Comparison of ENCODE assay signal across 10 cellular contexts in the genomic region with DNA sequence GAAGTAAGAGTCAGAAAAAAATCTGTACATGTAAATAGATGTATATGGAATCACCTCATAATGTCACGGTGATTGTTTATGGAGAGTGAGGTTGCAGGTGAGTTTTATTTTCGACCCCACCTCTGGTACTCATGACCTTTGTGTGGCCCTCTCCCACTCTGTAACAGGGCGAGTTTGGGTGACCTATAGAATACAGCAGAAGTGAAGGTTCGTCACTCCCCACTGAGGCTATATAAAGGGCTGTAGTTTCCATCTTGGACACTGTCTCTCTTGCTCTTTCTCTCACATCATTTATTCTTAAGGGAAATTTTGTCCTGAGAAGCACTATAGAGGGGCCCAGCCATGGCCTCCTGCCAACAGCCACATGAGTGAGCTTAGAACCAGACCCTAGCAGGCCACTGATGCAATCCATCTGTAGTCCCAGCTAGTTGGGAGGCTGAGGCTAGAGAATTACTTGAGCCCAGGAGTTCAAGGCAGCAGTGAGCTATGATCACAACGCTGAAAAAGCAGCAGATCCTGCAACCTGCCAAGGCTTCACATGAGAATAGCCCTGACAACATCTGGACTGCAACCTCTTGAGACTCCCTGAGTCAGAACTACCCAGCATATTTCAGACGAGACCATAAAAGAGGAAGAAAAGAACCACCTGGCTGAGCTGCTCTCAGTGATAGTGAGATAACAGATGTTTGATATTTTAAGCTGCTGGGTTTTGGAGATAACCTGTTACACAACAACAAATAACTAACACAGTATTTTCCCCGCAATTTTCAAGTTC.
DNase-seq lines count a peak whose midpoint lies in the region; ATAC-seq and TF ChIP-seq lines count a peak whose summit lies in the region.
"Had no signal": no experiment of that assay in that cellular context is flagged by ENCODE, and none has a peak within 500 bp of the region (broad histone marks: within the 10 kb centered on the region; RNA-seq: fewer than 3 reads in every experiment).

No MANE protein-coding gene starts in this region.

- peaks cover 35% of the 10 kb centered on the region for H3K4me1 Mint-ChIP-seq in activated T-cell treated with anti-CD3 and anti-CD28 coated beads, Interleukin-2, amount 50 U/mL, for 72 hours (ENCODE audit: low read depth)

- DNase-seq in ELR (ENCODE audit: low read depth) (peak; percentile 3), adipocyte (ENCODE audit: low read depth) (peak; percentile 24), MG63 (no peak), upper lobe of left lung (no peak), posterior cingulate gyrus (no peak)
- no peak for DNase-seq in activated T-cell treated with anti-CD3 and anti-CD28 coated beads, Interleukin-2, amount 50 U/mL, for 72 hours
- DNase-seq: heart right ventricle, WERI-Rb-1 had no signal

- TF ChIP-seq EP300 in upper lobe of left lung (IDR thresholded peaks at IDR 0.05), result no peak

- TF ChIP-seq POLR2A in upper lobe of left lung (IDR thresholded peaks at IDR 0.05), result no peak

- intact Hi-C loops in posterior cingulate gyrus (cut with DNase I), result loop anchor here (5.0 kb wide), 2 partner anchors 272 to 657 kb away; no protein-coding TSS in a partner anchor

- no peaks in the 10 kb centered on the region for H3K27me3 ChIP-seq in adipocyte (replicated peaks; ENCODE audit: control insufficient read depth, insufficient read depth, low read length)
- H3K27me3 ChIP-seq in MG63, result no peaks in the 10 kb centered on the region
- no peaks in the 10 kb centered on the region for H3K27me3 ChIP-seq in upper lobe of left lung
- H3K27me3 ChIP-seq: heart right ventricle had no signal

- H3K9ac ChIP-seq in adipocyte (ENCODE audit: low read length), result no peak overlapping the region

- H3K4me3 ChIP-seq in adipocyte (ENCODE audit: low read length) (no peak overlapping the region), MG63 (no peak overlapping the region), upper lobe of left lung (no peak overlapping the region)
- H3K4me3 ChIP-seq: heart right ventricle had no signal

- no peak overlapping the region for H3K4me3 Mint-ChIP-seq in activated T-cell treated with anti-CD3 and anti-CD28 coated beads, Interleukin-2, amount 50 U/mL, for 72 hours

- H3K4me1 ChIP-seq in adipocyte (ENCODE audit: control insufficient read depth, insufficient read depth, low read length) (peaks cover 7% of the 10 kb centered on the region), upper lobe of left lung (peaks cover 0 to 10% (median 0%) of the 10 kb centered on the region in 4 donors)

- H3K27ac ChIP-seq in upper lobe of left lung, result no peak overlapping the region
- H3K27ac ChIP-seq: heart right ventricle, WERI-Rb-1 had no signal

- no peaks in the 10 kb centered on the region for H3K9me3 ChIP-seq in adipocyte (ENCODE audit: control insufficient read depth, low read length)
- no peaks in the 10 kb centered on the region for H3K9me3 ChIP-seq in MG63
- H3K9me3 ChIP-seq in upper lobe of left lung, result no peaks in the 10 kb centered on the region
- H3K9me3 ChIP-seq: heart right ventricle had no signal

- H3K36me3 Mint-ChIP-seq in activated T-cell treated with anti-CD3 and anti-CD28 coated beads, Interleukin-2, amount 50 U/mL, for 72 hours (ENCODE audit: insufficient read depth in 2 of 2), result no peaks in the 10 kb centered on the region

- H3K36me3 ChIP-seq in adipocyte (ENCODE audit: control insufficient read depth, insufficient read depth, low read length, severe bottlenecking) (no peaks in the 10 kb centered on the region), MG63 (no peaks in the 10 kb centered on the region), upper lobe of left lung (no peaks in the 10 kb centered on the region)
- H3K36me3 ChIP-seq: heart right ventricle, WERI-Rb-1 had no signal

- H3K27ac Mint-ChIP-seq in activated T-cell treated with anti-CD3 and anti-CD28 coated beads, Interleukin-2, amount 50 U/mL, for 72 hours, result no peak overlapping the region

- H3K27me3 Mint-ChIP-seq in activated T-cell treated with anti-CD3 and anti-CD28 coated beads, Interleukin-2, amount 50 U/mL, for 72 hours (ENCODE audit: low read depth), result no peaks in the 10 kb centered on the region

- no peak for TF ChIP-seq CTCF in upper lobe of left lung (IDR thresholded peaks at IDR 0.05)

- H3K9me3 Mint-ChIP-seq in activated T-cell treated with anti-CD3 and anti-CD28 coated beads, Interleukin-2, amount 50 U/mL, for 72 hours, result no peaks in the 10 kb centered on the region

- ATAC-seq in GM19455 (IDR thresholded peaks at IDR 0.05; ENCODE audit: unreplicated experiment) (peak; percentile 62), HG03196 (IDR thresholded peaks at IDR 0.05; ENCODE audit: unreplicated experiment) (peak; percentile 55), upper lobe of left lung (ENCODE audit: low FRiP score in 2 of 2) (no peak)
- ATAC-seq in activated T-cell treated with anti-CD3 and anti-CD28 coated beads, Interleukin-2, amount 50 U/mL, for 72 hours (replicated peaks in 1 of 2), result no peak

- WGBS in upper lobe of left lung, 2 donors, result 67 to 74% methylated on average over 7 of the region's 7 CpGs

Comparison
In these comparisons a context has a peak if more than half of its experiments do, and no peak if none do; other contexts are left out.
1. DNase-seq: peak in ELR (single experiment) and adipocyte (single experiment); none in MG63 (single experiment), upper lobe of left lung (0 of 2), posterior cingulate gyrus (0 of 10) and activated T-cell treated with anti-CD3 and anti-CD28 coated beads, Interleukin-2, amount 50 U/mL, for 72 hours (0 of 2).
2. ATAC-seq: peak in GM19455 (single experiment) and HG03196 (single experiment); none in upper lobe of left lung (0 of 2) and activated T-cell treated with anti-CD3 and anti-CD28 coated beads, Interleukin-2, amount 50 U/mL, for 72 hours (0 of 2).